Comparison of ENCODE assay signal across 11 cellular contexts in the genomic region with DNA sequence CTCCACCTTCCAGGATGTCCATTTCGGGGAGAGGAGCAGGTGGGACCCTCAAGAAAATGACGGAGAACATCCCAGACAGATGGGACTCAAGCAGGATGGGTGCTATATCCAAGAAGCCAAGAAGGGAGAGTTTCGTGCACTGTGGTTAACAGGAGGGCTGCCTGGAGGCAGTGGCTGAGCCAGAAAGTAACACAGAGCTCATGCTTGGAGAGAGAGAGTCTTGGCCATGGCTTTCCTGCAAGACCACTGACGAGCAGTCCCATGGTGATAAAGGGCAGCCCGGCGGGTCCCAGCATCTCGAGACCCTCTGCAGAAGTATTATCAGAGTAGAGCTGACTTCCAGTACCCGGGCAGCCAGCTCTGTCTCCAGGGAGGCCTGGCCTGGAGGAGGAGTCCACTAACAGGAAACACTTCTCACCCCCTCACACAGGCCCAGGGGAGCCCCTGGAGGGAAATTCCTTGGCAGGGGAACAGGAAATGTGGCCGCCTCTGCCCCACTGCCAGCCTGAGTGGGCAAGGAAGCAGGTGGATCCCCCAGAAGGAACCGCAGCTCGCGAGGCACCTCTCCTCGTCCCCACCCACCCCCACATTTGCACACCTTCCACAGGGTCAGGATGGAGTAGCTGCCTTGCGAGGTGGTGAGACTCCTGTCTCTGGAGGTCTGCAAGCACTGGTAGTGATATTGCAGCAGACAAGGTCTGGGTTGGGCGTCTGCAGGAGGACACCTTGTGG. TPM values are rescaled to one million over a fixed set of nuclear protein-coding genes. Genes with fewer than 3 reads are reported as not detected.
DNase-seq lines count a peak whose midpoint lies in the region; TF ChIP-seq lines count a peak whose summit lies in the region.
"Had no signal": no experiment of that assay in that cellular context is flagged by ENCODE, and none has a peak within 500 bp of the region (broad histone marks: within the 10 kb centered on the region; RNA-seq: fewer than 3 reads in every experiment).

No MANE protein-coding gene starts in this region.

- H3K9me2 ChIP-seq in Karpas-422 (replicated peaks; ENCODE audit: insufficient read depth, low read length) = no peaks in the 10 kb centered on the region

- H3K27me3 ChIP-seq in Karpas-422 (ENCODE audit: low read length) (no peaks in the 10 kb centered on the region), neural progenitor cell (no peaks in the 10 kb centered on the region), transverse colon (no peaks in the 10 kb centered on the region), thyroid gland (no peaks in the 10 kb centered on the region)

- peak overlapping the region; percentile 58 for H3K4me3 Mint-ChIP-seq in activated T-helper 1 cell treated with anti-CD3 and anti-CD28 coated beads, Interleukin-12 subunit alpha, Interleukin-12 subunit beta, Interleukin-2, Interleukin-4 antibody, amounts not matched to agents 30 ng/mL and 10 ng/mL and 1 ng/mL, durations not matched to agents 14 hours and 24 hours and 36 hours
- H3K4me3 Mint-ChIP-seq in neural progenitor cell = no peak overlapping the region

- H3K79me2 ChIP-seq in Karpas-422 (ENCODE audit: low read length) (no peaks in the 10 kb centered on the region), neural progenitor cell (ENCODE audit: low read depth) (no peaks in the 10 kb centered on the region)

- no peaks in the 10 kb centered on the region for H3K9me3 Mint-ChIP-seq in activated T-helper 1 cell treated with anti-CD3 and anti-CD28 coated beads, Interleukin-12 subunit alpha, Interleukin-12 subunit beta, Interleukin-2, Interleukin-4 antibody, amounts not matched to agents 30 ng/mL and 10 ng/mL and 1 ng/mL, durations not matched to agents 14 hours and 24 hours and 36 hours
- H3K9me3 Mint-ChIP-seq in neural progenitor cell = no peaks in the 10 kb centered on the region

- TF ChIP-seq POLR2A in transverse colon (IDR thresholded peaks at IDR 0.05) (no peak), thyroid gland (IDR thresholded peaks at IDR 0.05) (no peak)

- no peak for TF ChIP-seq EP300 in transverse colon (IDR thresholded peaks at IDR 0.05; ENCODE audit: low read depth)

- H2AFZ ChIP-seq in Karpas-422 (ENCODE audit: low read length) (no peak overlapping the region), neural progenitor cell (replicated peaks) (no peak overlapping the region)

- H3F3A ChIP-seq in neural progenitor cell (ENCODE audit: low read depth) = no peaks in the 10 kb centered on the region

- peak overlapping the region; percentile 80 for H3K27ac Mint-ChIP-seq in activated T-helper 1 cell treated with anti-CD3 and anti-CD28 coated beads, Interleukin-12 subunit alpha, Interleukin-12 subunit beta, Interleukin-2, Interleukin-4 antibody, amounts not matched to agents 30 ng/mL and 10 ng/mL and 1 ng/mL, durations not matched to agents 14 hours and 24 hours and 36 hours
- peak overlapping the region; percentile 66 for H3K27ac Mint-ChIP-seq in neural progenitor cell

- intact Hi-C loops in activated T-helper 1 cell treated with anti-CD3 and anti-CD28 coated beads, Interleukin-12 subunit alpha, Interleukin-12 subunit beta, Interleukin-2, Interleukin-4 antibody, amounts not matched to agents 30 ng/mL and 10 ng/mL and 1 ng/mL, durations not matched to agents 14 hours and 24 hours and 36 hours (cut with micrococcal nuclease) = loop anchor here (1.0 kb wide), 3 partner anchors 8 to 47 kb away; a partner anchor contains a TSS
- intact Hi-C loops in transverse colon (cut with DNase I; ENCODE audit: low total_unique reads) (no loop called here), thyroid gland (cut with DNase I) (loop anchor here (5.0 to 10.0 kb wide), 2 partner anchors 143 to 280 kb away; no protein-coding TSS in a partner anchor)

- peaks cover 61% of the 10 kb centered on the region for H3K4me1 Mint-ChIP-seq in activated T-helper 1 cell treated with anti-CD3 and anti-CD28 coated beads, Interleukin-12 subunit alpha, Interleukin-12 subunit beta, Interleukin-2, Interleukin-4 antibody, amounts not matched to agents 30 ng/mL and 10 ng/mL and 1 ng/mL, durations not matched to agents 14 hours and 24 hours and 36 hours (ENCODE audit: low read depth)
- H3K4me1 Mint-ChIP-seq in neural progenitor cell = peaks cover 19% of the 10 kb centered on the region

- WGBS in transverse colon (ENCODE audit: low coverage in 1 of 2), 2 donors = 67% methylated on average over 14 of the region's 15 CpGs; no CpG with 5 or more reads in 1 of the 2 donors
- 60 to 72% methylated on average over 6 to 15 of the region's 15 CpGs for WGBS in thyroid gland, 2 donors

- H3K4me2 ChIP-seq in Karpas-422 (ENCODE audit: low read depth, low read length, poor library complexity, severe bottlenecking) = no peak overlapping the region
- H3K4me2 ChIP-seq in neural progenitor cell = no peak overlapping the region

- H3K27ac ChIP-seq in Karpas-422 (ENCODE audit: low read length) (no peak overlapping the region), neural progenitor cell (no peak overlapping the region), transverse colon (no peak overlapping the region), thyroid gland (no peak overlapping the region)
- H3K27ac ChIP-seq: tibial artery had no signal

- peaks cover 3% of the 10 kb centered on the region for H3K27me3 Mint-ChIP-seq in activated T-helper 1 cell treated with anti-CD3 and anti-CD28 coated beads, Interleukin-12 subunit alpha, Interleukin-12 subunit beta, Interleukin-2, Interleukin-4 antibody, amounts not matched to agents 30 ng/mL and 10 ng/mL and 1 ng/mL, durations not matched to agents 14 hours and 24 hours and 36 hours (ENCODE audit: insufficient read depth)
- H3K27me3 Mint-ChIP-seq in neural progenitor cell (ENCODE audit: insufficient read depth, low read depth) = peaks cover 27% of the 10 kb centered on the region

- no peak overlapping the region for H3K9ac ChIP-seq in Karpas-422 (ENCODE audit: low read length)
- no peak overlapping the region for H3K9ac ChIP-seq in neural progenitor cell

- no peak overlapping the region for H3K4me3 ChIP-seq in Karpas-422 (ENCODE audit: low read length)
- no peak overlapping the region for H3K4me3 ChIP-seq in neural progenitor cell
- no peak overlapping the region for H3K4me3 ChIP-seq in transverse colon
- H3K4me3 ChIP-seq in thyroid gland (replicated peaks in 1 of 3) = no peak overlapping the region
- H3K4me3 ChIP-seq: tibial artery had no signal

- in situ Hi-C loops in transverse colon (cut with MboI; ENCODE audit: low pct_ligation_motif_present in 1 of 4, low pct_unique_long_range_greater_than_20kb in 1 of 4, low sequenced_read_pairs in 3 of 4) = loop anchor here in 2 of 4 donors (10.0 kb wide), 2 partner anchors 120 to 140 kb away; no protein-coding TSS in a partner anchor

- H4K20me1 ChIP-seq in Karpas-422 (ENCODE audit: insufficient read depth, low read depth, low read length) = no peaks in the 10 kb centered on the region
- no peaks in the 10 kb centered on the region for H4K20me1 ChIP-seq in neural progenitor cell (ENCODE audit: low read depth)

- H3K4me1 ChIP-seq in Karpas-422 (ENCODE audit: low read length) = peaks cover 4% of the 10 kb centered on the region; the same call in 1 of the 2 replicates
- H3K4me1 ChIP-seq in neural progenitor cell = no peaks in the 10 kb centered on the region
- H3K4me1 ChIP-seq in transverse colon = peaks cover 0 to 6% (median 0%) of the 10 kb centered on the region in 4 donors
- no peaks in the 10 kb centered on the region for H3K4me1 ChIP-seq in thyroid gland

- H3K36me3 ChIP-seq in Karpas-422 (ENCODE audit: insufficient read depth, low read length) = no peaks in the 10 kb centered on the region
- no peaks in the 10 kb centered on the region for H3K36me3 ChIP-seq in neural progenitor cell
- H3K36me3 ChIP-seq in transverse colon = no peaks in the 10 kb centered on the region
- H3K36me3 ChIP-seq in thyroid gland = no peaks in the 10 kb centered on the region
- H3K36me3 ChIP-seq: tibial artery had no signal

- peaks cover 28% of the 10 kb centered on the region for H3K36me3 Mint-ChIP-seq in activated T-helper 1 cell treated with anti-CD3 and anti-CD28 coated beads, Interleukin-12 subunit alpha, Interleukin-12 subunit beta, Interleukin-2, Interleukin-4 antibody, amounts not matched to agents 30 ng/mL and 10 ng/mL and 1 ng/mL, durations not matched to agents 14 hours and 24 hours and 36 hours (ENCODE audit: low read depth)
- H3K36me3 Mint-ChIP-seq in neural progenitor cell = no peaks in the 10 kb centered on the region

- no peaks in the 10 kb centered on the region for H3K9me3 ChIP-seq in Karpas-422 (ENCODE audit: low read length)
- H3K9me3 ChIP-seq in neural progenitor cell (ENCODE audit: low read depth) = no peaks in the 10 kb centered on the region
- H3K9me3 ChIP-seq in transverse colon = no peaks in the 10 kb centered on the region
- H3K9me3 ChIP-seq in thyroid gland = no peaks in the 10 kb centered on the region
- H3K9me3 ChIP-seq: tibial artery had no signal

- DNase-seq in GF-D8 (lab: John Stamatoyannopoulos, UW) = peak; percentile 66
- peak; percentile 49 for DNase-seq in Karpas-422
- DNase-seq in activated T-helper 1 cell treated with anti-CD3 and anti-CD28 coated beads, Interleukin-12 subunit alpha, Interleukin-12 subunit beta, Interleukin-2, Interleukin-4 antibody, amounts not matched to agents 30 ng/mL and 10 ng/mL and 1 ng/mL, durations not matched to agents 14 hours and 24 hours and 36 hours (ENCODE audit: low spot score) = peak; percentile 56
- DNase-seq in neural progenitor cell (ENCODE audit: low spot score) = no peak
- no peak for DNase-seq in NCI-H1436 (lab: John Stamatoyannopoulos, UW)
- no peak for DNase-seq in transverse colon
- DNase-seq in HuH-7.5 (ENCODE audit: low spot score) = no peak
- DNase-seq in thyroid gland = no peak
- DNase-seq: NCI-H69, tibial artery had no signal

- TF ChIP-seq CTCF in neural progenitor cell (IDR thresholded peaks at IDR 0.05) (no peak), transverse colon (IDR thresholded peaks at IDR 0.05) (no peak), thyroid gland (IDR thresholded peaks at IDR 0.05) (no peak)

RNA-seq across cellular contexts. Expression of a gene that starts 32.2 kb away (rescaled TPM):
- 11.1 and 12.6 TPM in 2 replicates for total RNA-seq in Karpas-422 (2014; rRNA removed; shearing (Covaris generic); ENCODE audit: low replicate concordance)
- 49.5 and 57.1 TPM in 2 replicates for total RNA-seq in activated T-helper 1 cell treated with anti-CD3 and anti-CD28 coated beads, Interleukin-12 subunit alpha, Interleukin-12 subunit beta, Interleukin-2, Interleukin-4 antibody, amounts not matched to agents 30 ng/mL and 10 ng/mL and 1 ng/mL, durations not matched to agents 14 hours and 24 hours and 36 hours
- not detected in 2 replicates for total RNA-seq in neural progenitor cell (ENCODE audit: low replicate concordance)
- total RNA-seq in transverse colon = 10 to 100 TPM in 2 of 4 donors, 1 to 10 TPM in 2; 1.4 to 26.9 (median 10.6) TPM
- total RNA-seq in thyroid gland = 10 to 100 TPM in 1 of 4 donors, 1 to 10 TPM in 3; 3.3 to 15.1 (median 4.2) TPM
- total RNA-seq: epithelial cell of proximal tubule had no signal

Comparison
In these comparisons a context has a peak if more than half of its experiments do, and no peak if none do; other contexts are left out.
1. DNase-seq: peak in GF-D8 (single experiment), Karpas-422 (single experiment) and activated T-helper 1 cell treated with anti-CD3 and anti-CD28 coated beads, Interleukin-12 subunit alpha, Interleukin-12 subunit beta, Interleukin-2, Interleukin-4 antibody, amounts not matched to agents 30 ng/mL and 10 ng/mL and 1 ng/mL, durations not matched to agents 14 hours and 24 hours and 36 hours (single experiment); none in neural progenitor cell (single experiment), NCI-H1436 (single experiment), transverse colon (single experiment), HuH-7.5 (single experiment) and thyroid gland (0 of 2).